Comparison of ENCODE assay signal across 8 cellular contexts in genomic region chr1:244461254-244462071, GRCh38. TPM values are rescaled to one million over a fixed set of nuclear protein-coding genes. Genes with fewer than 3 reads are reported as not detected.
DNase-seq lines count a peak whose midpoint lies in the region; ATAC-seq and TF ChIP-seq lines count a peak whose summit lies in the region.

CATSPERE (plus strand) TSS chr1:244461273; CDS start chr1:244461430, 157 bp downstream.

- no peaks in the 10 kb centered on the region for H3K36me3 ChIP-seq in kidney epithelial cell (ENCODE audit: control insufficient read depth, insufficient read depth, low read length)

- no peak for TF ChIP-seq CTCF in kidney epithelial cell (IDR thresholded peaks at IDR 0.05; ENCODE audit: insufficient read depth, low read length, poor library complexity, severe bottlenecking)

- peak within 1 kb of the TSS; percentile 87 for H3K27ac ChIP-seq in cingulate gyrus (ENCODE audit: low read depth, low read length)

- H3K27me3 ChIP-seq in kidney epithelial cell (ENCODE audit: control insufficient read depth, insufficient read depth, low read length): no peaks in the 10 kb centered on the region

- peak; percentile 99 for ATAC-seq in GM18498 (IDR thresholded peaks at IDR 0.05; ENCODE audit: unreplicated experiment)
- ATAC-seq in HG02678 (IDR thresholded peaks at IDR 0.05; ENCODE audit: unreplicated experiment): peak; percentile 99

- peak within 1 kb of the TSS; percentile 50 for H3K4me3 ChIP-seq in kidney epithelial cell (ENCODE audit: low read depth, low read length)

- DNase-seq in NCI-H2029 treated with DMSO at 0.1 percent for 48 hours (lab: John Stamatoyannopoulos, UW) (peak; percentile 40), kidney epithelial cell (ENCODE audit: low read depth) (peak; percentile 53), OCI-M1 (lab: John Stamatoyannopoulos, UW) (no peak)
- peak; percentile 48 to 52 for DNase-seq in activated CD4-positive, alpha-beta T cell treated with anti-CD3 and anti-CD28 coated beads for 24 hours (ENCODE audit: low read depth in 2 of 2)
- DNase-seq in stimulated activated CD4-positive, alpha-beta T cell treated with anti-CD3 and anti-CD28 coated beads, Interleukin-15, amount 100 ng/mL, for 1 hour (ENCODE audit: low read depth in 1 of 2, low spot score in 1 of 2): peak; percentile 48 to 55

RNA-seq across cellular contexts. Expression of gene CATSPERE, which starts in this region (rescaled TPM):
- total RNA-seq in kidney epithelial cell: 0.13 and 0.21 TPM in 2 replicates

Comparison
In these comparisons a context has a peak if more than half of its experiments do, and no peak if none do; other contexts are left out.
1. Peak in DNase-seq and H3K4me3 ChIP-seq in kidney epithelial cell; RNA of the gene not detected or under 1 TPM.